Comparison of ENCODE assay signal across 8 cellular contexts in the genomic region with DNA sequence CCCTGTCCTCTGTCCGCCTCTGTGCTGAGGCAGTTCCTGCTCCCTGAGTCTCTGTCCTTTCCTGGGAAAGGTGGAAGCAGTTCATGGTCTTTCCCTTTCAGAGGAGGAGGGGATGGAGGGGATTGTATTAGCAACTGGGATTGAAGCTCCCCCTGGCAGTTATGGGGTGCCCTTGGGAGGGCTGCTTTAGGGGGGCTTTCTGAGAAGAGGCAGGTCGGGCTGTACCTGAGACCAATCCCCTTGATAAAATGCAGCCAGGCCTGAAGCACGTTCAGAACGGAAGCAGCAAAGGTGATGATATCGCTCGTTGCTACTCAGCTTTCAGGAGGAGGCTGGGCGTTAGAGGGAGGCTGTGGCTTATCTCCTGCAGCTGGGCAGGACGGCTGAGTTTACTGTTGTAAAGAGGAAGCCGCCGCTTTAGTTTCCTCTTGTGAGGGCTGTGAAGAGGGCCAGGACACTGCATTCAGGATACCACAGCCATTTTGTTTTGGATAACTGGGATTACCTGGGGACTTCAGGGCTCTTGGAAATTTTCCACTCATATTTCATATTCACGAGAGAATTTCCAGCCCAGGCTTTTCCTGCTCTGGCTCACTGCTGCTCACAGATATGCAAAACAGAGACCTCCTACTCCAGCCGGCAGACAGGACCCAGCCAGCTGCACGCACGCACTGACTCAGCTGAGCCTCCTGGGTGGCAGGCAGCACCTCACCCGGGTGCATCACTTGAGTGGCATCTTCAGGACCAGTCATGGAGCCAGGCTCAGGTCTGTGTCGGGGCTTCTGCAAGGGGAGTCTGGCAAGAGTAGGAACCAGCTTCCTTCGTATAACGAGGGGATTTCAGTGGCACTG. TPM values are rescaled to one million over a fixed set of nuclear protein-coding genes. Genes with fewer than 3 reads are reported as not detected.
DNase-seq lines count a peak whose midpoint lies in the region; ATAC-seq and TF ChIP-seq lines count a peak whose summit lies in the region.

No MANE protein-coding gene starts in this region.

- intact Hi-C loops in esophagus squamous epithelium (cut with DNase I), result no loop called here

- TF ChIP-seq POLR2A in esophagus squamous epithelium (IDR thresholded peaks at IDR 0.05) (peak in 1 of 4 donors; percentile 33), suprapubic skin (IDR thresholded peaks at IDR 0.05) (no peak)

- H3K27ac ChIP-seq in esophagus squamous epithelium, result peak overlapping the region; percentile 66 to 80 (median 68)
- peak overlapping the region; percentile 96 for H3K27ac ChIP-seq in neutrophil
- peak overlapping the region; percentile 35 for H3K27ac ChIP-seq in suprapubic skin

- TF ChIP-seq CTCF in esophagus squamous epithelium (IDR thresholded peaks at IDR 0.05), result no peak
- no peak for TF ChIP-seq CTCF in neutrophil (IDR thresholded peaks at IDR 0.05)
- no peak for TF ChIP-seq CTCF in suprapubic skin (IDR thresholded peaks at IDR 0.05)

- H3K9me3 ChIP-seq in NT2/D1 (ENCODE audit: insufficient read depth, low read length) (no peaks in the 10 kb centered on the region), esophagus squamous epithelium (no peaks in the 10 kb centered on the region), neutrophil (no peaks in the 10 kb centered on the region), suprapubic skin (no peaks in the 10 kb centered on the region)

- ATAC-seq in GM19395 (IDR thresholded peaks at IDR 0.05; ENCODE audit: unreplicated experiment) (peak; percentile 63), HG03469 (IDR thresholded peaks at IDR 0.05; ENCODE audit: unreplicated experiment) (peak; percentile 31)

- no peaks in the 10 kb centered on the region for H3K36me3 ChIP-seq in NT2/D1 (ENCODE audit: insufficient read depth, insufficient read length, low read length)
- H3K36me3 ChIP-seq in esophagus squamous epithelium, result no peaks in the 10 kb centered on the region
- H3K36me3 ChIP-seq in neutrophil, result no peaks in the 10 kb centered on the region
- no peaks in the 10 kb centered on the region for H3K36me3 ChIP-seq in suprapubic skin

- peak overlapping the region; percentile 64 for H3K9ac ChIP-seq in NT2/D1 (ENCODE audit: insufficient read length, low read depth)

- H3K4me1 ChIP-seq in NT2/D1 (ENCODE audit: insufficient read depth, insufficient read length) (peaks cover 10% of the 10 kb centered on the region), esophagus squamous epithelium (peaks cover 17 to 66% (median 41%) of the 10 kb centered on the region in 3 donors), neutrophil (ENCODE audit: control insufficient read depth in 1 of 2, insufficient read depth in 1 of 2, low read depth in 1 of 2, low read length in 1 of 2) (peaks cover 98 to 100% of the 10 kb centered on the region in 2 experiments), suprapubic skin (peaks cover 45% of the 10 kb centered on the region)

- 16 to 26% methylated on average over 9 of the region's 18 CpGs for WGBS in esophagus squamous epithelium, 2 donors
- WGBS in suprapubic skin, result 27% methylated on average over 15 of the region's 18 CpGs

- DNase-seq in COLO668 (lab: John Stamatoyannopoulos, UW; ENCODE audit: unreplicated experiment) (peak; percentile 75), NT2/D1 (ENCODE audit: low read depth, low spot score) (no peak), activated T-cell treated with anti-CD3 and anti-CD28 coated beads for 4 hours (peak; percentile 60), esophagus squamous epithelium (lab: John Stamatoyannopoulos, UW) (peak; percentile 25), suprapubic skin (ENCODE audit: low spot score in 2 of 2) (no peak)

- H3K27me3 ChIP-seq in NT2/D1 (ENCODE audit: insufficient read depth, insufficient read length) (peaks cover 11% of the 10 kb centered on the region), esophagus squamous epithelium (peaks cover 0 to 24% (median 0%) of the 10 kb centered on the region in 4 donors), neutrophil (no peaks in the 10 kb centered on the region), suprapubic skin (no peaks in the 10 kb centered on the region)

- H3K4me3 ChIP-seq in NT2/D1 (ENCODE audit: insufficient read length, low read depth) (peak overlapping the region; percentile 9), esophagus squamous epithelium (peak overlapping the region in 3 of 4 donors; percentile 26 to 56 (median 36)), neutrophil (ENCODE audit: low read depth in 1 of 2, low read length in 1 of 2) (peak overlapping the region; percentile 64 to 73), suprapubic skin (peak overlapping the region; percentile 27)

- TF ChIP-seq EP300 in suprapubic skin (IDR thresholded peaks at IDR 0.05), result no peak

RNA-seq across cellular contexts. Expression of a gene that starts 0.8 kb away (rescaled TPM):
- total RNA-seq in esophagus squamous epithelium, result 10 to 100 TPM in 2 of 4 donors, 1 to 10 TPM in 2; 8.7 to 15.2 (median 9.8) TPM
- 10 to 100 TPM; 23.5 to 51.7 (median 27.4) TPM for total RNA-seq in suprapubic skin

Comparison
In these comparisons a context has a peak if more than half of its experiments do, and no peak if none do; other contexts are left out.
1. DNase-seq: peak in COLO668 (single experiment), activated T-cell treated with anti-CD3 and anti-CD28 coated beads for 4 hours (single experiment) and esophagus squamous epithelium (single experiment); none in NT2/D1 (single experiment) and suprapubic skin (0 of 2).
2. H3K4me3 ChIP-seq: peak in every context shown above with its lines; median percentile 68 in neutrophil; 36 in esophagus squamous epithelium; 27 in suprapubic skin; 9 in NT2/D1.
3. H3K27ac ChIP-seq: peak in every context shown above with its lines; median percentile 96 in neutrophil; 68 in esophagus squamous epithelium; 35 in suprapubic skin.